ENCODE assay signal across 8 cellular contexts in the genomic region with DNA sequence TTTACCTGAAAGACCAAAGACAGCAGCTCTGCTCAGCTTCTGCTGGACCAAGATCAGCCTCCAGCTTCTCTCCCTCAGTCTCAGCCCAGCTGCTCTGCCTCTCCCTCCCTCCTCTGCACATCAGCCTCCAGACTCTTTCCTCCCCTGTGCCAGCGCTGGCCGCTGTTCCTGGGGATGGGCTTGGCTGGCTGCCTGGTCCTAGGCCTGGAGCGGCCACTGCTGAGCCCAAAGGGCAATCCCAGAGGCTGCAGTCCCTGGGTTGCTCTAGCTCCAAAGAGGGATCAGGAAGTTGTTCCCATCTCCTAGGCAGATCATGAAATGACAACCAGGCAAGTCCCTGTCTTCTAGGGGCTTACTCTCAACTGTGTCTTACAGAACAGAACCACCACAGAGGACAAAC. TPM values are rescaled to one million over a fixed set of nuclear protein-coding genes. Genes with fewer than 3 reads are reported as not detected.
DNase-seq lines count a peak whose midpoint lies in the region; ATAC-seq, FAIRE-seq and TF ChIP-seq lines count a peak whose summit lies in the region.

No MANE protein-coding gene starts in this region.

- intact Hi-C loops in OCI-LY7 (cut with micrococcal nuclease; ENCODE audit: unreplicated experiment) = no loop called here

- no peaks in the 10 kb centered on the region for H3K9me3 ChIP-seq in OCI-LY7 (ENCODE audit: low read length)

- no peaks in the 10 kb centered on the region for H3K36me3 ChIP-seq in OCI-LY7 (ENCODE audit: insufficient read depth, low read length)

- H3K4me2 ChIP-seq in OCI-LY7 (ENCODE audit: low read length) = no peak overlapping the region

- H3K9me2 ChIP-seq in OCI-LY7 (ENCODE audit: insufficient read depth, low read length) = no peaks in the 10 kb centered on the region

- H4K20me1 ChIP-seq in OCI-LY7 (ENCODE audit: insufficient read depth, low read length) = 0 out of 2 replicates have a peak, but pooled peaks cover 2% of the 10 kb centered on the region

- CTCF ChIA-PET in OCI-LY7 (lab: Charles Lee; ENCODE audit: unreplicated experiment) = no interaction called here

- DNase-seq in ACHN (peak; percentile 55), RCC 7860 (ENCODE audit: low spot score) (peak; percentile 45), fibroblast of pulmonary artery (ENCODE audit: low read depth) (peak; percentile 71), myocyte (ENCODE audit: low read depth) (peak; percentile 90), OCI-LY7 (ENCODE audit: low spot score) (no peak), SKM-1 treated with dmso at 0.1 percent for 144 hours (lab: John Stamatoyannopoulos, UW; ENCODE audit: unreplicated experiment) (no peak), NCI-H526 (lab: John Stamatoyannopoulos, UW) (no peak)

- H3K79me2 ChIP-seq in OCI-LY7 (ENCODE audit: insufficient read depth, low read depth, low read length) = no peaks in the 10 kb centered on the region; the same call in 1 of the 2 replicates

- no peak for ATAC-seq in HG03108 (IDR thresholded peaks at IDR 0.05; ENCODE audit: unreplicated experiment)

- POLR2A ChIA-PET in OCI-LY7 (lab: Charles Lee) = no interaction called here

- no peak overlapping the region for H2AFZ ChIP-seq in OCI-LY7 (ENCODE audit: low read length)

- H3K4me3 ChIP-seq in fibroblast of pulmonary artery (replicated peaks; ENCODE audit: low read depth, low read length) (no peak overlapping the region), OCI-LY7 (ENCODE audit: low read depth, low read length, poor library complexity, severe bottlenecking) (no peak overlapping the region)

- H3K4me1 ChIP-seq in OCI-LY7 (ENCODE audit: insufficient read depth, low read length, poor library complexity, severe bottlenecking) = peaks cover 6% of the 10 kb centered on the region

- H3K27ac ChIP-seq in OCI-LY7 (ENCODE audit: low read depth, low read length, poor library complexity, severe bottlenecking) = no peak overlapping the region

- in situ Hi-C loops in ACHN (cut with HindIII; ENCODE audit: low pct_ligation_motif_present, low pct_unique_long_range_greater_than_20kb, low sequenced_read_pairs) = no loop called here

- BruUV-seq in OCI-LY7 (replicated peaks; lab: Mats Ljungman, UMichigan) = no TSS peak

- peak; percentile 31 for FAIRE-seq in RCC 7860 (lab: Jason Lieb, UNC)

- TF ChIP-seq CTCF in fibroblast of pulmonary artery (IDR thresholded peaks at IDR 0.05; ENCODE audit: low read length, missing control alignments) (no peak), OCI-LY7 (conservative IDR thresholded peaks at IDR 0.05; ENCODE audit: low read length) (no peak)

RNA-seq across cellular contexts. Expression of a gene that starts 31.3 kb away (rescaled TPM):
- total RNA-seq in myocyte (18.8 TPM in 2 replicates), OCI-LY7 (2022) (4.5 and 5.1 TPM in 2 replicates)
- polyA plus RNA-seq in myocyte (2012) = 21.7 TPM
- 3.1 and 3.3 TPM in 2 replicates for total RNA-seq in OCI-LY7 (2014; rRNA removed; shearing (Covaris generic))

RNA-seq across cellular contexts. Expression of a gene that starts 31.7 kb away (rescaled TPM):
- total RNA-seq in myocyte (54.9 and 77.8 TPM in 2 replicates), OCI-LY7 (2022) (23.3 and 24.0 TPM in 2 replicates)
- polyA plus RNA-seq in myocyte (2012) = 30.8 TPM
- 24.0 and 24.3 TPM in 2 replicates for total RNA-seq in OCI-LY7 (2014; rRNA removed; shearing (Covaris generic))

Comparison
In these comparisons a context has a peak if more than half of its experiments do, and no peak if none do; other contexts are left out.
1. DNase-seq: peak in ACHN (single experiment), RCC 7860 (single experiment), fibroblast of pulmonary artery (single experiment) and myocyte (single experiment); none in OCI-LY7 (single experiment), SKM-1 treated with dmso at 0.1 percent for 144 hours (single experiment) and NCI-H526 (0 of 2).